In genomic region chr4:15848191-15848842, GRCh38 we compare ENCODE assay signal across 24 cellular contexts.
DNase-seq lines count a peak whose midpoint lies in the region; FAIRE-seq and TF ChIP-seq lines count a peak whose summit lies in the region.
"Had no signal": no experiment of that assay in that cellular context is flagged by ENCODE, and none has a peak within 500 bp of the region (broad histone marks: within the 10 kb centered on the region; RNA-seq: fewer than 3 reads in every experiment).

No MANE protein-coding gene starts in this region.

- TF ChIP-seq POLR2A in breast epithelium (IDR thresholded peaks at IDR 0.05), result no peak
- TF ChIP-seq POLR2A in lower leg skin (IDR thresholded peaks at IDR 0.05), result no peak

- H3K4me1 Mint-ChIP-seq in MCF 10A (ENCODE audit: insufficient read depth, unreplicated experiment), result peaks cover 9% of the 10 kb centered on the region
- H3K4me1 Mint-ChIP-seq: activated B cell treated with CpG ODN at 0.5 μM for 24 hours; CD4-positive, CD25-positive, alpha-beta regulatory T cell; neural crest cell; T-helper 17 cell had no signal

- POLR2A ChIA-PET in MCF 10A (lab: Yijun Ruan, JAX), result no interaction called here
- POLR2A ChIA-PET in OCI-LY7 (lab: Charles Lee), result interaction anchor here (1.4 to 1.6 kb wide), 2 partner anchors 11 to 402 kb away, joined by 3 read pairs; no protein-coding TSS in a partner anchor
- POLR2A ChIA-PET in RWPE1 (lab: Yijun Ruan, JAX; ENCODE audit: low non-redundant PET), result no interaction called here

- WGBS in lower leg skin, 2 donors, result 67 to 68% methylated on average over 10 of the region's 10 CpGs

- peak; percentile 25 for DNase-seq in MCF 10A (ENCODE audit: unreplicated experiment)
- no peak for DNase-seq in breast epithelium (ENCODE audit: low spot score in 2 of 2)
- DNase-seq in OCI-LY7 (ENCODE audit: low spot score), result no peak
- peak; percentile 63 for DNase-seq in epithelial cell of esophagus (ENCODE audit: low read depth)
- peak; percentile 36 for DNase-seq in urothelium cell line (ENCODE audit: low spot score)
- no peak for DNase-seq in RWPE1 (ENCODE audit: low spot score)
- DNase-seq in GM19240 (ENCODE audit: insufficient read length, low spot score), result no peak
- no peak for DNase-seq in lower leg skin (ENCODE audit: low spot score in 2 of 2)
- DNase-seq: activated B cell treated with CpG ODN at 0.5 μM for 24 hours; activated CD4-positive, alpha-beta memory T cell treated with anti-CD3 and anti-CD28 coated beads, Interleukin-2, amount 10 ng/mL, durations not matched to agents 7 days and 5 days; amygdala; CD4-positive, CD25-positive, alpha-beta regulatory T cell; DMS153; head of caudate nucleus; NCI-H1417 treated with DMSO at 0.1 percent for 48 hours; NCI-H2171; NCI-H69; PC-9; stimulated activated CD4-positive, alpha-beta T cell treated with anti-CD3 and anti-CD28 coated beads, Interleukin-1b, Interleukin-23, amount 100 ng/mL, for 48 hours; stimulated activated naive B cell treated with anti-CD40 and anti-IgM and Interleukin-4, amounts not matched to agents 10 μg/mL and 1 μg/mL and 100 μg/mL, for 72 hours; T-helper 17 cell had no signal

- no peaks in the 10 kb centered on the region for H3K27me3 ChIP-seq in breast epithelium

- H3K4me3 Mint-ChIP-seq in MCF 10A (ENCODE audit: unreplicated experiment), result no peak overlapping the region
- H3K4me3 Mint-ChIP-seq: activated B cell treated with CpG ODN at 0.5 μM for 24 hours; activated CD4-positive, alpha-beta memory T cell treated with anti-CD3 and anti-CD28 coated beads, Interleukin-2, amount 10 ng/mL, durations not matched to agents 7 days and 5 days; CD4-positive, CD25-positive, alpha-beta regulatory T cell; neural crest cell; stimulated activated naive B cell treated with anti-CD40 and anti-IgM and Interleukin-4, amounts not matched to agents 10 μg/mL and 1 μg/mL and 100 μg/mL, for 72 hours; T-helper 17 cell had no signal

- no peaks in the 10 kb centered on the region for H3K9me3 Mint-ChIP-seq in MCF 10A (ENCODE audit: unreplicated experiment)
- H3K9me3 Mint-ChIP-seq: activated B cell treated with CpG ODN at 0.5 μM for 24 hours; activated CD4-positive, alpha-beta memory T cell treated with anti-CD3 and anti-CD28 coated beads, Interleukin-2, amount 10 ng/mL, durations not matched to agents 7 days and 5 days; neural crest cell; stimulated activated naive B cell treated with anti-CD40 and anti-IgM and Interleukin-4, amounts not matched to agents 10 μg/mL and 1 μg/mL and 100 μg/mL, for 72 hours had no signal

- BruUV-seq in MCF 10A (replicated peaks; lab: Mats Ljungman, UMichigan), result no TSS peak
- BruUV-seq in OCI-LY7 (replicated peaks; lab: Mats Ljungman, UMichigan), result no TSS peak

- H3K4me3 ChIP-seq in breast epithelium (no peak overlapping the region), OCI-LY7 (ENCODE audit: low read depth, low read length, poor library complexity, severe bottlenecking) (no peak overlapping the region), epithelial cell of esophagus (ENCODE audit: low read length) (no peak overlapping the region), lower leg skin (ENCODE audit: low read depth, poor library complexity, severe bottlenecking) (no peak overlapping the region)
- H3K4me3 ChIP-seq: HAP-1, PC-9, thoracic aorta had no signal

- H3K9me3 ChIP-seq in breast epithelium (no peaks in the 10 kb centered on the region), OCI-LY7 (ENCODE audit: low read length) (no peaks in the 10 kb centered on the region)
- H3K9me3 ChIP-seq: HAP-1, thoracic aorta had no signal

- no peak overlapping the region for H3K4me2 ChIP-seq in OCI-LY7 (ENCODE audit: low read length)
- H3K4me2 ChIP-seq: PC-9 had no signal

- H3K79me2 ChIP-seq in OCI-LY7 (ENCODE audit: insufficient read depth, low read depth, low read length), result no peaks in the 10 kb centered on the region

- no peaks in the 10 kb centered on the region for H3K36me3 Mint-ChIP-seq in MCF 10A (ENCODE audit: insufficient read depth, unreplicated experiment)

- H3K36me3 ChIP-seq in breast epithelium (no peaks in the 10 kb centered on the region), OCI-LY7 (ENCODE audit: insufficient read depth, low read length) (peaks cover 56% of the 10 kb centered on the region)
- H3K36me3 ChIP-seq: HAP-1, thoracic aorta had no signal

- no peaks in the 10 kb centered on the region for H3K4me1 ChIP-seq in breast epithelium
- no peaks in the 10 kb centered on the region for H3K4me1 ChIP-seq in OCI-LY7 (ENCODE audit: insufficient read depth, low read length, poor library complexity, severe bottlenecking)
- H3K4me1 ChIP-seq: HAP-1 had no signal

- H3K27me3 Mint-ChIP-seq in MCF 10A (ENCODE audit: insufficient read depth, unreplicated experiment), result no peaks in the 10 kb centered on the region
- H3K27me3 Mint-ChIP-seq: activated B cell treated with CpG ODN at 0.5 μM for 24 hours; activated CD4-positive, alpha-beta memory T cell treated with anti-CD3 and anti-CD28 coated beads, Interleukin-2, amount 10 ng/mL, durations not matched to agents 7 days and 5 days; stimulated activated naive B cell treated with anti-CD40 and anti-IgM and Interleukin-4, amounts not matched to agents 10 μg/mL and 1 μg/mL and 100 μg/mL, for 72 hours; T-helper 17 cell had no signal

- no peak for FAIRE-seq in urothelium cell line (lab: Jason Lieb, UNC)

- no peaks in the 10 kb centered on the region for H4K20me1 ChIP-seq in OCI-LY7 (ENCODE audit: insufficient read depth, low read length)

- H3K27ac ChIP-seq in breast epithelium, result no peak overlapping the region
- H3K27ac ChIP-seq in OCI-LY7 (ENCODE audit: low read depth, low read length, poor library complexity, severe bottlenecking), result no peak overlapping the region
- H3K27ac ChIP-seq in RWPE1, result no peak overlapping the region
- H3K27ac ChIP-seq: PC-9, thoracic aorta had no signal

- H3K27ac Mint-ChIP-seq in MCF 10A (ENCODE audit: low read depth, unreplicated experiment), result no peak overlapping the region
- H3K27ac Mint-ChIP-seq: activated B cell treated with CpG ODN at 0.5 μM for 24 hours; activated CD4-positive, alpha-beta memory T cell treated with anti-CD3 and anti-CD28 coated beads, Interleukin-2, amount 10 ng/mL, durations not matched to agents 7 days and 5 days; stimulated activated naive B cell treated with anti-CD40 and anti-IgM and Interleukin-4, amounts not matched to agents 10 μg/mL and 1 μg/mL and 100 μg/mL, for 72 hours; T-helper 17 cell had no signal

- H3K9me2 ChIP-seq in OCI-LY7 (ENCODE audit: insufficient read depth, low read length), result no peaks in the 10 kb centered on the region

- H2AFZ ChIP-seq in OCI-LY7 (ENCODE audit: low read length), result no peak overlapping the region
- H2AFZ ChIP-seq: PC-9 had no signal

- CTCF ChIA-PET in MCF 10A (lab: Yijun Ruan, JAX) (interaction anchor here (0.8 to 3.4 kb wide), 7 partner anchors 9 to 358 kb away, joined by 3 to 15 read pairs (median 4); no protein-coding TSS in a partner anchor), OCI-LY7 (lab: Charles Lee; ENCODE audit: unreplicated experiment) (no interaction called here), RWPE1 (lab: Yijun Ruan, JAX) (interaction anchor here (0.6 to 0.7 kb wide), 4 partner anchors 349 to 1002 kb away, joined by 3 to 4 read pairs (median 3); no protein-coding TSS in a partner anchor)

- TF ChIP-seq CTCF in MCF 10A (IDR thresholded peaks at IDR 0.05; ENCODE audit: unreplicated experiment) (no peak), breast epithelium (IDR thresholded peaks at IDR 0.05) (no peak), OCI-LY7 (conservative IDR thresholded peaks at IDR 0.05; ENCODE audit: low read length) (0 out of 2 replicates have a peak, but pooled peaks have one; percentile 17), epithelial cell of esophagus (IDR thresholded peaks at IDR 0.05; ENCODE audit: insufficient read depth, low read depth, low read length, missing control alignments) (peak; percentile 52), RWPE1 (conservative IDR thresholded peaks at IDR 0.05; ENCODE audit: low read depth) (no peak), lower leg skin (IDR thresholded peaks at IDR 0.05) (no peak)

- intact Hi-C loops in MCF 10A (cut with micrococcal nuclease), result no loop called here
- intact Hi-C loops in breast epithelium (cut with DNase I; ENCODE audit: low total_unique reads), result no loop called here
- intact Hi-C loops in OCI-LY7 (cut with micrococcal nuclease; ENCODE audit: unreplicated experiment), result no loop called here
- intact Hi-C loops in lower leg skin (cut with DNase I; ENCODE audit: low total_unique reads), result no loop called here

Comparison
In these comparisons a context has a peak if more than half of its experiments do, and no peak if none do; other contexts are left out.
1. DNase-seq: peak in MCF 10A (single experiment), epithelial cell of esophagus (single experiment) and urothelium cell line (single experiment); none in breast epithelium (0 of 2), OCI-LY7 (single experiment), RWPE1 (single experiment), GM19240 (single experiment) and lower leg skin (0 of 2).
2. CTCF ChIP-seq: peak in OCI-LY7 (single experiment) and epithelial cell of esophagus (single experiment); none in MCF 10A (single experiment), breast epithelium (0 of 3), RWPE1 (single experiment) and lower leg skin (0 of 3).